Comparison of ENCODE assay signal across 8 cellular contexts in genomic region chr9:130940693-130941576, GRCh38. TPM values are rescaled to one million over a fixed set of nuclear protein-coding genes. Genes with fewer than 3 reads are reported as not detected.
DNase-seq lines count a peak whose midpoint lies in the region; ATAC-seq and TF ChIP-seq lines count a peak whose summit lies in the region.

No MANE protein-coding gene starts in this region.

- H2BK5ac ChIP-seq in trophoblast cell (ENCODE audit: low read depth, low read length, poor library complexity): no peak overlapping the region

- no peaks in the 10 kb centered on the region for H3K9me2 ChIP-seq in OCI-LY7 (ENCODE audit: insufficient read depth, low read length)

- DNase-seq in COLO829 (ENCODE audit: low spot score) (peak; percentile 65), OCI-LY7 (ENCODE audit: low spot score) (peak; percentile 65), glomerular visceral epithelial cell (ENCODE audit: extremely low spot score) (peak; percentile 64), trophoblast cell (peak; percentile 84 to 92), ureter (ENCODE audit: low spot score) (peak; percentile 88)
- DNase-seq in activated T-helper 2 cell treated with anti-CD3 and anti-CD28 coated beads, Interferon-gamma antibody, Interleukin-2, Interleukin-4, amounts not matched to agents 10 μg/mL and 5 μg/mL and 100 μg/mL, durations not matched to agents 14 hours and 24 hours and 36 hours (ENCODE audit: low spot score): peak; percentile 61

- H3K79me1 ChIP-seq in trophoblast cell (ENCODE audit: low read length): no peaks in the 10 kb centered on the region

- peak; percentile 85 for TF ChIP-seq CTCF in OCI-LY7 (conservative IDR thresholded peaks at IDR 0.05; ENCODE audit: low read length)

- H2BK12ac ChIP-seq in trophoblast cell (ENCODE audit: low read length): no peak overlapping the region

- H2BK120ac ChIP-seq in trophoblast cell (ENCODE audit: insufficient read depth, low read length, poor library complexity): no peak overlapping the region

- no peak overlapping the region for H4K12ac ChIP-seq in trophoblast cell (ENCODE audit: low read depth, low read length)

- H3K4me2 ChIP-seq in OCI-LY7 (ENCODE audit: low read length): no peak overlapping the region
- H3K4me2 ChIP-seq in trophoblast cell (ENCODE audit: low read length): peak overlapping the region; percentile 8

- H3K27ac ChIP-seq in OCI-LY7 (ENCODE audit: low read depth, low read length, poor library complexity, severe bottlenecking): no peak overlapping the region
- no peak overlapping the region for H3K27ac ChIP-seq in trophoblast cell (ENCODE audit: low read depth, low read length)

- H4K20me1 ChIP-seq in OCI-LY7 (ENCODE audit: insufficient read depth, low read length): no peaks in the 10 kb centered on the region

- no peaks in the 10 kb centered on the region for H3K9me3 ChIP-seq in OCI-LY7 (ENCODE audit: low read length)
- no peaks in the 10 kb centered on the region for H3K9me3 ChIP-seq in trophoblast cell (ENCODE audit: insufficient read depth, low read depth, low read length)

- CTCF ChIA-PET in OCI-LY7 (lab: Charles Lee; ENCODE audit: unreplicated experiment): no interaction called here

- peaks cover 37% of the 10 kb centered on the region for H3K27me3 Mint-ChIP-seq in activated T-helper 2 cell treated with anti-CD3 and anti-CD28 coated beads, Interferon-gamma antibody, Interleukin-2, Interleukin-4, amounts not matched to agents 10 μg/mL and 5 μg/mL and 100 μg/mL, durations not matched to agents 14 hours and 24 hours and 36 hours (ENCODE audit: low read depth)

- no peaks in the 10 kb centered on the region for H3K9me3 Mint-ChIP-seq in activated T-helper 2 cell treated with anti-CD3 and anti-CD28 coated beads, Interferon-gamma antibody, Interleukin-2, Interleukin-4, amounts not matched to agents 10 μg/mL and 5 μg/mL and 100 μg/mL, durations not matched to agents 14 hours and 24 hours and 36 hours

- H3K27me3 ChIP-seq in trophoblast cell (ENCODE audit: insufficient read depth, low read length): peaks cover 32% of the 10 kb centered on the region

- H3K23ac ChIP-seq in trophoblast cell (ENCODE audit: low read length): no peak overlapping the region

- H3K27ac Mint-ChIP-seq in activated T-helper 2 cell treated with anti-CD3 and anti-CD28 coated beads, Interferon-gamma antibody, Interleukin-2, Interleukin-4, amounts not matched to agents 10 μg/mL and 5 μg/mL and 100 μg/mL, durations not matched to agents 14 hours and 24 hours and 36 hours: no peak overlapping the region

- no peaks in the 10 kb centered on the region for H3K79me2 ChIP-seq in OCI-LY7 (ENCODE audit: insufficient read depth, low read depth, low read length)
- no peaks in the 10 kb centered on the region for H3K79me2 ChIP-seq in trophoblast cell (ENCODE audit: control insufficient read depth, insufficient read depth, low read length, poor library complexity)

- H3K4me3 ChIP-seq in OCI-LY7 (ENCODE audit: low read depth, low read length, poor library complexity, severe bottlenecking): no peak overlapping the region
- H3K4me3 ChIP-seq in trophoblast cell (ENCODE audit: low read depth, low read length): no peak overlapping the region

- H3K4me1 Mint-ChIP-seq in activated T-helper 2 cell treated with anti-CD3 and anti-CD28 coated beads, Interferon-gamma antibody, Interleukin-2, Interleukin-4, amounts not matched to agents 10 μg/mL and 5 μg/mL and 100 μg/mL, durations not matched to agents 14 hours and 24 hours and 36 hours (ENCODE audit: low read depth): peaks cover 1% of the 10 kb centered on the region

- no peak overlapping the region for H3K4me3 Mint-ChIP-seq in activated T-helper 2 cell treated with anti-CD3 and anti-CD28 coated beads, Interferon-gamma antibody, Interleukin-2, Interleukin-4, amounts not matched to agents 10 μg/mL and 5 μg/mL and 100 μg/mL, durations not matched to agents 14 hours and 24 hours and 36 hours (ENCODE audit: low read depth)

- no peak overlapping the region for H4K91ac ChIP-seq in trophoblast cell (ENCODE audit: low read depth, low read length)

- H3K36me3 ChIP-seq in OCI-LY7 (ENCODE audit: insufficient read depth, low read length) (no peaks in the 10 kb centered on the region), trophoblast cell (ENCODE audit: control insufficient read depth in 1 of 2, insufficient read depth in 2 of 2, low read length in 2 of 2) (no peaks in the 10 kb centered on the region)

- H2AK5ac ChIP-seq in trophoblast cell (ENCODE audit: low read length): no peak overlapping the region

- H3K4ac ChIP-seq in trophoblast cell (ENCODE audit: low read depth, low read length): no peak overlapping the region

- BruUV-seq in OCI-LY7 (replicated peaks; lab: Mats Ljungman, UMichigan): no TSS peak

- WGBS in trophoblast cell (ENCODE audit: extremely low coverage, insufficient coverage, insufficient read length): no CpG with 5 or more reads among the region's 36 CpGs

- intact Hi-C loops in OCI-LY7 (cut with micrococcal nuclease; ENCODE audit: unreplicated experiment): loop anchor here (1.0 to 5.0 kb wide), 4 partner anchors 70 to 229 kb away; no protein-coding TSS in a partner anchor
- intact Hi-C loops in activated T-helper 2 cell treated with anti-CD3 and anti-CD28 coated beads, Interferon-gamma antibody, Interleukin-2, Interleukin-4, amounts not matched to agents 10 μg/mL and 5 μg/mL and 100 μg/mL, durations not matched to agents 14 hours and 24 hours and 36 hours (cut with micrococcal nuclease): loop anchor here (2.0 kb wide), 1 partner anchor 272 kb away; no protein-coding TSS in a partner anchor

- H3K14ac ChIP-seq in trophoblast cell (ENCODE audit: low read length): no peak overlapping the region

- H3K4me1 ChIP-seq in OCI-LY7 (ENCODE audit: insufficient read depth, low read length, poor library complexity, severe bottlenecking) (no peaks in the 10 kb centered on the region), trophoblast cell (ENCODE audit: control insufficient read depth in 1 of 2, insufficient read depth in 2 of 2, low read length in 2 of 2) (peaks cover 14 to 17% of the 10 kb centered on the region in 2 experiments)

- no peak overlapping the region for H4K8ac ChIP-seq in trophoblast cell (ENCODE audit: low read depth, low read length)

- H2AFZ ChIP-seq in OCI-LY7 (ENCODE audit: low read length): no peak overlapping the region
- H2AFZ ChIP-seq in trophoblast cell (ENCODE audit: insufficient read depth, low read length, poor library complexity): no peak overlapping the region

- POLR2A ChIA-PET in OCI-LY7 (lab: Charles Lee): no interaction called here

- H3K18ac ChIP-seq in trophoblast cell (ENCODE audit: low read length): no peak overlapping the region

- H3K36me3 Mint-ChIP-seq in activated T-helper 2 cell treated with anti-CD3 and anti-CD28 coated beads, Interferon-gamma antibody, Interleukin-2, Interleukin-4, amounts not matched to agents 10 μg/mL and 5 μg/mL and 100 μg/mL, durations not matched to agents 14 hours and 24 hours and 36 hours (ENCODE audit: low read depth): no peaks in the 10 kb centered on the region

- H3K9ac ChIP-seq in trophoblast cell (ENCODE audit: low read length): no peak overlapping the region

- ATAC-seq in HG03354 (IDR thresholded peaks at IDR 0.05; ENCODE audit: poor library complexity, severe bottlenecking, unreplicated experiment): peak; percentile 60
- no peak for ATAC-seq in HG03097 (IDR thresholded peaks at IDR 0.05; ENCODE audit: low FRiP score, unreplicated experiment)

RNA-seq across cellular contexts. Expression of gene FIBCD1, which starts 1.9 kb away (rescaled TPM):
- total RNA-seq in OCI-LY7 (2014; rRNA removed; shearing (Covaris generic)): not detected in 2 replicates
- total RNA-seq in OCI-LY7 (2022) (not detected in 2 replicates), ureter (not detected)
- total RNA-seq in activated T-helper 2 cell treated with anti-CD3 and anti-CD28 coated beads, Interferon-gamma antibody, Interleukin-2, Interleukin-4, amounts not matched to agents 10 μg/mL and 5 μg/mL and 100 μg/mL, durations not matched to agents 14 hours and 24 hours and 36 hours: not detected in 2 replicates
- polyA plus RNA-seq in trophoblast cell (2013): 83.3 and 85.3 TPM in 2 replicates

RNA-seq across cellular contexts. Expression of gene QRFP, which starts 44.3 kb away (rescaled TPM):
- total RNA-seq in OCI-LY7 (2014; rRNA removed; shearing (Covaris generic)): not detected in 2 replicates
- not detected in 2 replicates for total RNA-seq in OCI-LY7 (2022)
- total RNA-seq in activated T-helper 2 cell treated with anti-CD3 and anti-CD28 coated beads, Interferon-gamma antibody, Interleukin-2, Interleukin-4, amounts not matched to agents 10 μg/mL and 5 μg/mL and 100 μg/mL, durations not matched to agents 14 hours and 24 hours and 36 hours: not detected in 2 replicates
- polyA plus RNA-seq in trophoblast cell (2013): 0.10 and 0.11 TPM in 2 replicates
- total RNA-seq in ureter: not detected
